In the genomic region with DNA sequence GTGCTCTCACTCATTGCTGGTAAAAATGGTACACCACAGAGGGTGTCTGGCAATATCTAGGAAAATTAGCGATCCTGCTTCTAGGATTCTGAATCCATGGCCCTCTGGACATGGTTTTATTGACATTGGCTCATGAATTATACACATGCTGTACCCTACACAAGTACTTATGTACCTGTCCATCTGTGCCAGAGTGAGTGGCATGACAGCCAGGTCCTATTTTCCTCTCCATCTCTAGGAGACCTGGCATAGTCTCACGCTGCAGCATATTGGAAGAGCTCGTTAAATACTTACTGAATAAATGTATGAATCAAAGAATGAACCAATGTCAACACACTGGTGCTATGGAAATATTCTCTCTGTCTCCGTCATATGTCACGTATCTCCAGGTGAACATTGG, we compare ENCODE assay signal across 19 cellular contexts. TPM values are rescaled to one million over a fixed set of nuclear protein-coding genes. Genes with fewer than 3 reads are reported as not detected.
"Had no signal": no experiment of that assay in that cellular context is flagged by ENCODE, and none has a peak within 500 bp of the region (broad histone marks: within the 10 kb centered on the region; RNA-seq: fewer than 3 reads in every experiment).

No MANE protein-coding gene starts in this region.

- ATAC-seq: activated CD4-positive, CD25-positive, alpha-beta regulatory T cell treated with anti-CD3 and anti-CD28 coated beads, Interleukin-2, amount 50 U/mL, for 24 hours; left lobe of liver; right lobe of liver had no signal

- H3K27ac ChIP-seq: ascending aorta, dorsolateral prefrontal cortex, neural progenitor cell, ovary, right lobe of liver, upper lobe of left lung had no signal

- H3K4me3 ChIP-seq: ascending aorta, dorsolateral prefrontal cortex, neural progenitor cell, ovary, right lobe of liver, smooth muscle cell, upper lobe of left lung had no signal

- H3K4me2 ChIP-seq: neural progenitor cell, smooth muscle cell had no signal

- DNase-seq: activated CD4-positive, alpha-beta T cell treated with anti-CD3 and anti-CD28 coated beads, Interleukin-2, amount 50 U/mL, for 1 hour; activated naive CD4-positive, alpha-beta T cell treated with anti-CD3 and anti-CD28 coated beads, Interleukin-2, amount 10 ng/mL, durations not matched to agents 7 days and 5 days; activated T-cell treated with anti-CD3 and anti-CD28 coated beads for 4 hours; dorsolateral prefrontal cortex; endodermal cell; erythroblast; islet precursor cell; ovary; right lobe of liver; upper lobe of left lung had no signal

- H3K9ac ChIP-seq: neural progenitor cell had no signal

- H3K4me1 ChIP-seq: ascending aorta, neural progenitor cell, right lobe of liver had no signal

- H3K27me3 ChIP-seq: ascending aorta, dorsolateral prefrontal cortex, neural progenitor cell, ovary, right lobe of liver, upper lobe of left lung had no signal

- H3K9me3 ChIP-seq: ascending aorta, ovary, right lobe of liver, upper lobe of left lung had no signal

- H3K36me3 ChIP-seq: ascending aorta, neural progenitor cell, ovary, right lobe of liver, upper lobe of left lung had no signal

- H2AFZ ChIP-seq: neural progenitor cell had no signal

- FAIRE-seq: bronchial epithelial cell had no signal

RNA-seq across cellular contexts. Expression of a gene that starts 11.0 kb away (rescaled TPM):
- total RNA-seq: activated T-helper 2 cell treated with anti-CD3 and anti-CD28 coated beads, Interferon-gamma antibody, Interleukin-2, Interleukin-4, amounts not matched to agents 10 μg/mL and 5 μg/mL and 100 μg/mL, durations not matched to agents 14 hours and 24 hours and 36 hours; chondrocyte; endodermal cell had no signal
- polyA plus RNA-seq: smooth muscle cell had no signal

RNA-seq across cellular contexts. Expression of a gene that starts 54.1 kb away (rescaled TPM):
- total RNA-seq: activated T-helper 2 cell treated with anti-CD3 and anti-CD28 coated beads, Interferon-gamma antibody, Interleukin-2, Interleukin-4, amounts not matched to agents 10 μg/mL and 5 μg/mL and 100 μg/mL, durations not matched to agents 14 hours and 24 hours and 36 hours; ascending aorta; left lobe of liver; lung microvascular endothelial cell had no signal
- polyA plus RNA-seq: smooth muscle cell had no signal
